10 cellular contexts compared by ENCODE assay signal in the genomic region with DNA sequence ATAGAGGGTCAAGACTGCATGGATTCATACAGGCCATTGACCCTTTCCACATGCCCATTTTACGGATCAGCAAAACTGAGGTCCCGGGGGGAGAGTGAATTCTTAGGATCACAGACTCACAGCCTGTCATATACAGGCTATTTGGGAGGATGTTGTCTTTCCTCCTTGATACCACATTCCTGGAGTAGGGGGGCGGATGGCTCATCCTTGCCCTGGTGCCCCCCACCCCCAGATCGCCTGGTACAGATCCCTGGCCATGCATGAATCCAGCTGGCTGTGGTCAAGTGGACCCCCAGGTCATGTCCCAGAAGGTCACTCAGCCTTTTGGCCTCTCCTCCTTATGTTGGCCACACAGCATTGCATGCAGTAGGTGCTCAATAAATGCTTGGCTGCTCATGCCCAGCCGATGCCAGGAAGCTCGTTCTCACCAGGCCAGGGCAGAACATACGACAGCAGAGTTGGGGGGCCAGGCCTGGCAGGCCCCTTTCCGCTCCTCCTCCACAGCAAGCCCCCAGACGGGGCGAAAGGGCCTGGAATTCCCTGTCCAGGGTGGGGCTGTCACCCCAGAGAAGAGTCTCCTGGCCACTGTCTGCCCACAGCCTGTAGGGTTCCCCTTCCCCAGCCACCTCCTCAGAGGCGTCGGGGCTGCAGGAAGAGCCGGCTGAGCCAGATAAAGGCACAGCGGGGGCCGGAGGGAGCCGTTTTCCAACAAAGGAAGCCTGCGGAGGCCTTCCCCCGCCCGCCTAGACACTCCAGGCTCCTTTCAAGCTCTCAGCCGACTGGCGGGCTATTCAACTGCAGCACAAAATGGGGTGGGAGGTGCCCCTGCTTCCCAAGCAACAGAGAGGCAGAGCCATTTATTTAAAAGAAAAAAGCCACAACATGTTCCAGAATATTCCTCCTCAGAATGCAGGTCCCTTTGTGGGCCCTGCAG.
DNase-seq lines count a peak whose midpoint lies in the region; TF ChIP-seq lines count a peak whose summit lies in the region.
"Had no signal": no experiment of that assay in that cellular context is flagged by ENCODE, and none has a peak within 500 bp of the region (broad histone marks: within the 10 kb centered on the region; RNA-seq: fewer than 3 reads in every experiment).

No MANE protein-coding gene starts in this region.

- peak overlapping the region in 10 of 11 experiments; percentile 2 to 67 (median 50); a peak in 18 of 22 replicates for H3K9ac ChIP-seq in BLaER1 treated with 17β-estradiol and CSF1 and Interleukin-3, amounts not matched to agents 10 nM and 100 nM

- H3K36me3 Mint-ChIP-seq in CD14-positive monocyte = peaks cover 0 to 2% of the 10 kb centered on the region in 2 donors
- H3K36me3 Mint-ChIP-seq: CD8-positive, alpha-beta T cell had no signal

- DNase-seq in Kasumi-1 (lab: John Stamatoyannopoulos, UW) (peak; percentile 89 to 92), UCSD-AML1 (lab: John Stamatoyannopoulos, UW; ENCODE audit: unreplicated experiment) (peak; percentile 92), islet precursor cell (peak; percentile 89), inferior parietal cortex (ENCODE audit: extremely low spot score) (no peak), CD14-positive monocyte (ENCODE audit: low spot score) (no peak), hepatic stellate cell (ENCODE audit: low spot score) (no peak), NOMO-1 treated with DMSO at 0.1 percent for 48 hours (lab: John Stamatoyannopoulos, UW; ENCODE audit: unreplicated experiment) (no peak)
- DNase-seq: CD8-positive, alpha-beta T cell; Karpas-422 had no signal

- intact Hi-C loops in CD14-positive monocyte (cut with micrococcal nuclease) = no loop called here

- peaks cover 32 to 65% (median 57%) of the 10 kb centered on the region in 10 experiments for H3K4me1 ChIP-seq in BLaER1 treated with 17β-estradiol and CSF1 and Interleukin-3, amounts not matched to agents 10 nM and 100 nM

- H4K20me1 ChIP-seq in BLaER1 treated with 17β-estradiol and CSF1 and Interleukin-3, amounts not matched to agents 10 nM and 100 nM = peaks cover 0 to 20% (median 0%) of the 10 kb centered on the region in 11 experiments; a peak in 4 of 22 replicates

- peak overlapping the region in 1 of 2 donors; percentile 75 for H3K4me3 Mint-ChIP-seq in CD14-positive monocyte
- H3K4me3 Mint-ChIP-seq: CD8-positive, alpha-beta T cell had no signal

- H3K27ac Mint-ChIP-seq in CD14-positive monocyte = no peak overlapping the region

- TF ChIP-seq CTCF in CD14-positive monocyte (IDR thresholded peaks at IDR 0.05) = no peak

- peak overlapping the region in 1 of 10 experiments; percentile 16; a peak in 1 of 20 replicates for H3K4me3 ChIP-seq in BLaER1 treated with 17β-estradiol and CSF1 and Interleukin-3, amounts not matched to agents 10 nM and 100 nM

- H3K4me1 Mint-ChIP-seq in CD14-positive monocyte = peaks cover 14% of the 10 kb centered on the region

- peak overlapping the region; percentile 67 to 94 (median 84) for H3K4me2 ChIP-seq in BLaER1 treated with 17β-estradiol and CSF1 and Interleukin-3, amounts not matched to agents 10 nM and 100 nM

- peaks cover 0 to 28% (median 0%) of the 10 kb centered on the region in 11 experiments; a peak in 5 of 22 replicates for H3K27me3 ChIP-seq in BLaER1 treated with 17β-estradiol and CSF1 and Interleukin-3, amounts not matched to agents 10 nM and 100 nM

- H3K27ac ChIP-seq in BLaER1 treated with 17β-estradiol and CSF1 and Interleukin-3, amounts not matched to agents 10 nM and 100 nM = peak overlapping the region in 8 of 11 experiments; percentile 33 to 73 (median 54); a peak in 13 of 22 replicates

- H3K27me3 Mint-ChIP-seq in CD14-positive monocyte (ENCODE audit: low read depth in 3 of 3) = peaks cover 40 to 49% (median 46%) of the 10 kb centered on the region in 3 donors

- peaks cover 0 to 18% (median 15%) of the 10 kb centered on the region in 7 donors for H3K9me3 Mint-ChIP-seq in CD14-positive monocyte
- H3K9me3 Mint-ChIP-seq: CD8-positive, alpha-beta T cell had no signal

- H3K36me3 ChIP-seq in BLaER1 treated with 17β-estradiol and CSF1 and Interleukin-3, amounts not matched to agents 10 nM and 100 nM = no peaks in the 10 kb centered on the region

- H3K9me3 ChIP-seq in BLaER1 treated with 17β-estradiol and CSF1 and Interleukin-3, amounts not matched to agents 10 nM and 100 nM (replicated peaks in 1 of 11) = peaks cover 0 to 10% (median 5%) of the 10 kb centered on the region in 11 experiments; a peak in 8 of 22 replicates

Comparison
In these comparisons a context has a peak if more than half of its experiments do, and no peak if none do; other contexts are left out.
1. DNase-seq: peak in Kasumi-1 (2 of 2), UCSD-AML1 (single experiment) and islet precursor cell (single experiment); none in inferior parietal cortex (single experiment), CD14-positive monocyte (single experiment), hepatic stellate cell (single experiment) and NOMO-1 treated with DMSO at 0.1 percent for 48 hours (single experiment).